In the genomic region with DNA sequence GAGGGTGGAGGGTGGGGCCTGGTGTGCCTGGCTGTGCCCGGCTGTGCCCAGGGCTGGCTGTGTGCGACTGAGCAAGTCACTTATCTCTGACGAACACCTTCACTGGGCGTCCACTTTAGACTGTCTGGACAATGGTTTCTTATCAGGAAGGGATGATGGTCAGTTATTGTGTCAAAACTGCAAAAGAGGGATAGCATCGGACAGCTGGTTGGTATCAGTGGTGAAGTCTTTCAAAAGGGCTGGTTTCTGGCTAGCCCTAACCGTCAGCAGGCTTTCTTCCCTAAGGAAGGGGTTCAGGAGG, we compare ENCODE assay signal across 22 cellular contexts. TPM values are rescaled to one million over a fixed set of nuclear protein-coding genes. Genes with fewer than 3 reads are reported as not detected.
DNase-seq lines count a peak whose midpoint lies in the region; ATAC-seq, FAIRE-seq and TF ChIP-seq lines count a peak whose summit lies in the region.
"Had no signal": no experiment of that assay in that cellular context is flagged by ENCODE, and none has a peak within 500 bp of the region (broad histone marks: within the 10 kb centered on the region; RNA-seq: fewer than 3 reads in every experiment).

No MANE protein-coding gene starts in this region.

- no peak overlapping the region for H2AFZ ChIP-seq in OCI-LY7 (ENCODE audit: low read length)
- no peak overlapping the region for H2AFZ ChIP-seq in H1 (ENCODE audit: low read length)
- H2AFZ ChIP-seq: hepatocyte had no signal

- H2BK5ac ChIP-seq in H1 (ENCODE audit: low read depth, low read length): 0 out of 2 replicates have a peak overlapping the region, but pooled peaks have one; percentile 35

- no peak overlapping the region; the same call in 1 of the 2 replicates for H2BK20ac ChIP-seq in H1 (ENCODE audit: low read length)

- TF ChIP-seq POLR2A in H1 (IDR thresholded peaks at IDR 0.05; ENCODE audit: control extremely low read depth in 1 of 2, low read depth in 2 of 2, low read length in 2 of 2): no peak

- intact Hi-C loops in Caco-2 (cut with micrococcal nuclease; ENCODE audit: unreplicated experiment) (no loop called here), OCI-LY7 (cut with micrococcal nuclease; ENCODE audit: unreplicated experiment) (no loop called here), lower lobe of right lung (cut with DNase I) (no loop called here)

- no peak overlapping the region for H3K4ac ChIP-seq in H1 (replicated peaks; ENCODE audit: insufficient read length, low read depth, low read length)

- H3K4me1 Mint-ChIP-seq in Caco-2 (ENCODE audit: low read depth, unreplicated experiment) (peaks cover 40% of the 10 kb centered on the region), neural crest cell (peaks cover 28% of the 10 kb centered on the region)
- peaks cover 38% of the 10 kb centered on the region for H3K4me1 Mint-ChIP-seq in activated T-cell treated with anti-CD3 and anti-CD28 coated beads, Interleukin-2, amount 50 U/mL, for 72 hours (ENCODE audit: low read depth)

- no peak overlapping the region for H4K8ac ChIP-seq in H1 (ENCODE audit: extremely low read depth, insufficient read depth, low read length)

- H3K4me3 ChIP-seq in Caco-2 (ENCODE audit: low read depth, low read length) (no peak overlapping the region), OCI-LY7 (ENCODE audit: low read depth, low read length, poor library complexity, severe bottlenecking) (peak overlapping the region; percentile 30), H1 (ENCODE audit: extremely low read depth in 1 of 4, insufficient read depth in 2 of 4, low read depth in 3 of 4, low read length in 4 of 4) (no peak overlapping the region), lower lobe of right lung (no peak overlapping the region)
- H3K4me3 ChIP-seq: hepatocyte, testis had no signal

- H3K9me3 Mint-ChIP-seq in Caco-2 (ENCODE audit: unreplicated experiment): no peaks in the 10 kb centered on the region
- no peaks in the 10 kb centered on the region for H3K9me3 Mint-ChIP-seq in neural crest cell
- H3K9me3 Mint-ChIP-seq in activated T-cell treated with anti-CD3 and anti-CD28 coated beads, Interleukin-2, amount 50 U/mL, for 72 hours: no peaks in the 10 kb centered on the region
- H3K9me3 Mint-ChIP-seq: T-helper 2 cell treated with Interferon-gamma antibody and Interleukin-4, amounts not matched to agents 5 μg/mL and 100 μg/mL, for 36 hours had no signal

- H3K9ac ChIP-seq in H1 (replicated peaks in 1 of 4; ENCODE audit: extremely low read depth in 1 of 4, low read depth in 3 of 4, low read length in 3 of 4): no peak overlapping the region

- H2BK12ac ChIP-seq in H1 (ENCODE audit: low read depth, low read length): peak overlapping the region; percentile 60; the same call in 1 of the 2 replicates

- H3K23ac ChIP-seq in H1 (ENCODE audit: insufficient read length): no peak overlapping the region

- H3K9me3 ChIP-seq in Caco-2: no peaks in the 10 kb centered on the region
- no peaks in the 10 kb centered on the region for H3K9me3 ChIP-seq in OCI-LY7 (ENCODE audit: low read length)
- no peaks in the 10 kb centered on the region for H3K9me3 ChIP-seq in H1 (ENCODE audit: insufficient read depth in 2 of 2, low read depth in 1 of 2, low read length in 1 of 2)
- H3K9me3 ChIP-seq in lower lobe of right lung: no peaks in the 10 kb centered on the region
- H3K9me3 ChIP-seq: testis had no signal

- ATAC-seq in activated T-cell treated with anti-CD3 and anti-CD28 coated beads, Interleukin-2, amount 50 U/mL, for 72 hours (replicated peaks in 1 of 2): no peak
- ATAC-seq in lower lobe of right lung: no peak

- H3K14ac ChIP-seq in H1 (ENCODE audit: insufficient read length): no peak overlapping the region

- peaks cover 5% of the 10 kb centered on the region; the same call in 1 of the 2 replicates for H3K23me2 ChIP-seq in H1 (ENCODE audit: low read depth, low read length)

- DNase-seq in Caco-2 (no peak), OCI-LY7 (ENCODE audit: low spot score) (no peak), H1 (ENCODE audit: low read depth in 1 of 2, low spot score in 2 of 2) (no peak), neural crest cell (ENCODE audit: low read depth, low spot score) (no peak), KG1 (lab: John Stamatoyannopoulos, UW) (no peak), lower lobe of right lung (no peak), medulla oblongata (ENCODE audit: extremely low spot score) (no peak)
- no peak for DNase-seq in activated T-cell treated with anti-CD3 and anti-CD28 coated beads, Interleukin-2, amount 50 U/mL, for 72 hours
- DNase-seq: activated CD4-positive, CD25-positive, alpha-beta regulatory T cell treated with anti-CD3 and anti-CD28 coated beads, Interleukin-2, amount 50 U/mL, for 72 hours; cortex of kidney; NCI-H1417 treated with DMSO at 0.1 percent for 48 hours; NCI-H2171; NCI-H526 treated with DMSO at 0.1 percent for 48 hours; SHP77 treated with DMSO at 0.1 percent for 48 hours; testis had no signal

- H3K4me3 Mint-ChIP-seq in Caco-2 (ENCODE audit: unreplicated experiment) (no peak overlapping the region), neural crest cell (peak overlapping the region; percentile 53)
- no peak overlapping the region for H3K4me3 Mint-ChIP-seq in activated T-cell treated with anti-CD3 and anti-CD28 coated beads, Interleukin-2, amount 50 U/mL, for 72 hours
- H3K4me3 Mint-ChIP-seq: activated naive CD8-positive, alpha-beta T cell; T-helper 2 cell treated with Interferon-gamma antibody and Interleukin-4, amounts not matched to agents 5 μg/mL and 100 μg/mL, for 36 hours had no signal

- no peak overlapping the region; the same call in 1 of the 2 replicates for H3K18ac ChIP-seq in H1 (ENCODE audit: extremely low read depth, low read length)

- no peak overlapping the region for H4K5ac ChIP-seq in H1 (ENCODE audit: insufficient read length, low read depth, low read length)

- H3K27me3 ChIP-seq in Caco-2 (replicated peaks; ENCODE audit: control insufficient read depth, insufficient read depth, low read length) (no peaks in the 10 kb centered on the region), H1 (replicated peaks in 1 of 4; ENCODE audit: control insufficient read depth in 3 of 4, extremely low read depth in 1 of 4, insufficient read depth in 3 of 4, low read length in 3 of 4) (peaks cover 4 to 14% (median 11%) of the 10 kb centered on the region in 4 experiments; a peak in 5 of 7 replicates), lower lobe of right lung (ENCODE audit: low read depth) (peaks cover 15% of the 10 kb centered on the region)
- H3K27me3 ChIP-seq: hepatocyte, testis had no signal

- H2AK5ac ChIP-seq in H1 (ENCODE audit: low read depth, low read length): peak overlapping the region; percentile 53; the same call in 1 of the 2 replicates

- H3K4me1 ChIP-seq in Caco-2 (peaks cover 26% of the 10 kb centered on the region), OCI-LY7 (ENCODE audit: insufficient read depth, low read length, poor library complexity, severe bottlenecking) (peaks cover 70% of the 10 kb centered on the region), H1 (replicated peaks in 1 of 4; ENCODE audit: control insufficient read depth in 3 of 4, insufficient read depth in 4 of 4, low read length in 3 of 4) (peaks cover 0 to 30% (median 21%) of the 10 kb centered on the region in 4 experiments; a peak in 6 of 7 replicates), lower lobe of right lung (peaks cover 4% of the 10 kb centered on the region)

- TF ChIP-seq CTCF in Caco-2 (IDR thresholded peaks at IDR 0.05; ENCODE audit: insufficient read depth in 1 of 2, low read depth in 1 of 2, low read length in 1 of 2, severe bottlenecking in 1 of 2, unreplicated experiment in 1 of 2) (no peak), OCI-LY7 (conservative IDR thresholded peaks at IDR 0.05; ENCODE audit: low read length) (no peak), H1 (IDR thresholded peaks at IDR 0.05; ENCODE audit: control extremely low read depth in 1 of 3, insufficient read depth in 1 of 3, low read depth in 1 of 3, low read length in 3 of 3) (no peak), neural crest cell (conservative IDR thresholded peaks at IDR 0.05) (no peak), lower lobe of right lung (IDR thresholded peaks at IDR 0.05) (no peak)

- POLR2A ChIA-PET in Caco-2 (lab: Charles Lee): no interaction called here
- POLR2A ChIA-PET in OCI-LY7 (lab: Charles Lee): interaction anchor here (0.6 kb wide), 2 partner anchors 103 to 386 kb away, joined by 3 to 5 read pairs; partner anchors contain the start of gene SYNGR1
- POLR2A ChIA-PET in H1 (lab: Charles Lee; ENCODE audit: partially characterized antibody): interaction anchor here (0.6 to 2.7 kb wide), 6 partner anchors 9 to 269 kb away, joined by 3 to 9 read pairs (median 3); no protein-coding TSS in a partner anchor

- H3K4me2 ChIP-seq in OCI-LY7 (ENCODE audit: low read length): peak overlapping the region; percentile 70
- H3K4me2 ChIP-seq in H1 (ENCODE audit: insufficient read depth in 1 of 2, low read depth in 2 of 2, low read length in 2 of 2): no peak overlapping the region
- H3K4me2 ChIP-seq: hepatocyte had no signal

- no peaks in the 10 kb centered on the region for H3K36me3 Mint-ChIP-seq in Caco-2 (ENCODE audit: insufficient read depth, unreplicated experiment)
- no peaks in the 10 kb centered on the region for H3K36me3 Mint-ChIP-seq in neural crest cell (ENCODE audit: low read depth)
- peaks cover 3 to 5% of the 10 kb centered on the region in 2 donors for H3K36me3 Mint-ChIP-seq in activated T-cell treated with anti-CD3 and anti-CD28 coated beads, Interleukin-2, amount 50 U/mL, for 72 hours (ENCODE audit: insufficient read depth in 2 of 2)

- CTCF ChIA-PET in Caco-2 (lab: Charles Lee) (interaction anchor here (0.9 to 1.1 kb wide), 2 partner anchors 20 to 50 kb away, joined by 3 read pairs; partner anchors contain the start of gene MIEF1), OCI-LY7 (lab: Charles Lee; ENCODE audit: unreplicated experiment) (interaction anchor here (1.2 kb wide), 1 partner anchor 9 kb away, joined by 4 read pairs; no protein-coding TSS in a partner anchor), H1 (lab: Charles Lee; ENCODE audit: partially characterized antibody) (interaction anchor here (0.9 to 4.2 kb wide), 10 partner anchors 9 to 61 kb away, joined by 3 to 19 read pairs (median 4); partner anchors contain the start of gene TAB1)

- H2BK15ac ChIP-seq in H1 (ENCODE audit: low read length): peak overlapping the region; percentile 72; the same call in 1 of the 2 replicates

- H3K27ac ChIP-seq in OCI-LY7 (ENCODE audit: low read depth, low read length, poor library complexity, severe bottlenecking) (peak overlapping the region; percentile 62), H1 (ENCODE audit: low read depth, low read length) (no peak overlapping the region), lower lobe of right lung (no peak overlapping the region)
- H3K27ac ChIP-seq: hepatocyte, testis had no signal

- peak overlapping the region; percentile 24 for H3K27ac Mint-ChIP-seq in Caco-2 (ENCODE audit: unreplicated experiment)
- H3K27ac Mint-ChIP-seq in neural crest cell (ENCODE audit: unreplicated experiment): no peak overlapping the region
- H3K27ac Mint-ChIP-seq in activated T-cell treated with anti-CD3 and anti-CD28 coated beads, Interleukin-2, amount 50 U/mL, for 72 hours: no peak overlapping the region
- H3K27ac Mint-ChIP-seq: activated naive CD8-positive, alpha-beta T cell; T-helper 2 cell treated with Interferon-gamma antibody and Interleukin-4, amounts not matched to agents 5 μg/mL and 100 μg/mL, for 36 hours had no signal

- WGBS in H1 (ENCODE audit: extremely low coverage in 1 of 2, insufficient coverage in 1 of 2, insufficient read length in 1 of 2, insufficient replicate concordance in 2 of 2, low coverage in 1 of 2, low lambda C conversion rate in 2 of 2, missing lambda C conversion rate in 1 of 2), 2 experiments: 90% methylated on average over 6 of the region's 6 CpGs; no CpG with 5 or more reads in 1 of the 2 experiments

- H3K36me3 ChIP-seq in Caco-2 (ENCODE audit: control insufficient read depth, insufficient read depth, low read length) (no peaks in the 10 kb centered on the region), OCI-LY7 (ENCODE audit: insufficient read depth, low read length) (peaks cover 47% of the 10 kb centered on the region), H1 (ENCODE audit: control insufficient read depth in 2 of 4, insufficient read depth in 4 of 4, low read length in 3 of 4) (no peaks in the 10 kb centered on the region), lower lobe of right lung (no peaks in the 10 kb centered on the region)

- peak overlapping the region; percentile 12 for H3K56ac ChIP-seq in H1 (replicated peaks; ENCODE audit: insufficient read length, low read depth, low read length)

- H3K79me2 ChIP-seq in OCI-LY7 (ENCODE audit: insufficient read depth, low read depth, low read length): peaks cover 62% of the 10 kb centered on the region
- no peaks in the 10 kb centered on the region for H3K79me2 ChIP-seq in H1 (ENCODE audit: control insufficient read depth in 1 of 2, insufficient read depth in 2 of 2, low read length in 2 of 2)

- H4K91ac ChIP-seq in H1 (replicated peaks; ENCODE audit: insufficient read length, low read length): no peak overlapping the region

- no peak overlapping the region for H2BK120ac ChIP-seq in H1 (replicated peaks; ENCODE audit: low read depth, low read length)

- TF ChIP-seq RAD21 in H1 (IDR thresholded peaks at IDR 0.05 in 1 of 2, conservative IDR thresholded peaks at IDR 0.05 in 1 of 2; ENCODE audit: low read depth in 2 of 2, low read length in 2 of 2): no peak

- TF ChIP-seq EP300 in H1 (IDR thresholded peaks at IDR 0.05; ENCODE audit: borderline replicate concordance in 1 of 2, low read depth in 2 of 2, low read length in 2 of 2): no peak

- FAIRE-seq in H1 (lab: Jason Lieb, UNC): no peak
- FAIRE-seq: endothelial cell of umbilical vein, islet of Langerhans had no signal

- no peaks in the 10 kb centered on the region; the same call in 1 of the 2 replicates for H3K79me1 ChIP-seq in H1 (ENCODE audit: low read depth, low read length)

- BruUV-seq in Caco-2 (replicated peaks; lab: Mats Ljungman, UMichigan) (no TSS peak), OCI-LY7 (replicated peaks; lab: Mats Ljungman, UMichigan) (no TSS peak)

- H3K9me2 ChIP-seq in OCI-LY7 (ENCODE audit: insufficient read depth, low read length): no peaks in the 10 kb centered on the region

- H3K27me3 Mint-ChIP-seq in Caco-2 (ENCODE audit: insufficient read depth, unreplicated experiment): no peaks in the 10 kb centered on the region
- H3K27me3 Mint-ChIP-seq in neural crest cell (ENCODE audit: low read depth): peaks cover 12% of the 10 kb centered on the region
- H3K27me3 Mint-ChIP-seq in activated T-cell treated with anti-CD3 and anti-CD28 coated beads, Interleukin-2, amount 50 U/mL, for 72 hours (ENCODE audit: low read depth): peaks cover 21% of the 10 kb centered on the region
- H3K27me3 Mint-ChIP-seq: activated naive CD8-positive, alpha-beta T cell had no signal

- H4K20me1 ChIP-seq in OCI-LY7 (ENCODE audit: insufficient read depth, low read length) (no peaks in the 10 kb centered on the region), H1 (replicated peaks in 1 of 2; ENCODE audit: control insufficient read depth in 1 of 2, insufficient read depth in 2 of 2, low read length in 2 of 2) (no peaks in the 10 kb centered on the region)

RNA-seq across cellular contexts. Expression of gene MGAT3, which starts 4.1 kb away (rescaled TPM):
- total RNA-seq in Caco-2 (2022) (15.5 and 16.6 TPM in 2 replicates), OCI-LY7 (2022) (34.1 and 44.3 TPM in 2 replicates), neural crest cell (20.3 and 23.5 TPM in 2 replicates), lower lobe of right lung (41.5 TPM)
- total RNA-seq in OCI-LY7 (2014; rRNA removed; shearing (Covaris generic)): 15.4 and 16.3 TPM in 2 replicates
- total RNA-seq in H1 (2021; fragmentation: NEBNext Ultra II Directional; extraction: Animal tissue kit (Norgen Biotek cat#: 25700)): 8.5 and 9.2 TPM in 2 replicates
- polyA plus RNA-seq in H1 (2011; rRNA removed): 4.3 and 6.3 TPM in 2 replicates
- 4.7 TPM for polyA plus RNA-seq in H1 (2011; cell fraction: cytosol; rRNA removed)
- polyA plus RNA-seq in H1 (2011; cell fraction: nucleus; rRNA removed): 6.4 TPM
- polyA plus RNA-seq in H1 (2012, experiment 1 of 2): 6.4 to 8.6 TPM (median 7.1 TPM) in 4 replicates
- polyA plus RNA-seq in H1 (2012, experiment 2 of 2): 5.9 TPM
- 5.5 TPM for polyA plus RNA-seq in H1 (2013, experiment 1 of 2)
- 5.2 TPM for polyA plus RNA-seq in H1 (2013, experiment 2 of 2)
- 5.9 and 6.3 TPM in 2 replicates for polyA minus RNA-seq in H1 (2011; rRNA and poly(A)+ RNA removed)
- 7.0 TPM for polyA minus RNA-seq in H1 (2011; cell fraction: cytosol; rRNA and poly(A)+ RNA removed)
- 4.2 TPM for polyA minus RNA-seq in H1 (2011; cell fraction: nucleus; rRNA and poly(A)+ RNA removed)
- total RNA-seq in activated T-cell treated with anti-CD3 and anti-CD28 coated beads, Interleukin-2, amount 50 U/mL, for 72 hours: 1 to 10 TPM; 1.2 to 2.6 TPM
- total RNA-seq: endothelial cell of umbilical vein, LHCN-M2, lung microvascular endothelial cell had no signal
- polyA plus RNA-seq: endothelial cell of umbilical vein had no signal

RNA-seq across cellular contexts. Expression of gene MIEF1, which starts 49.4 kb away (rescaled TPM):
- total RNA-seq in Caco-2 (2022) (47.4 and 49.4 TPM in 2 replicates), OCI-LY7 (2022) (51.9 and 55.0 TPM in 2 replicates), neural crest cell (43.3 and 45.0 TPM in 2 replicates), lower lobe of right lung (27.7 TPM)
- total RNA-seq in OCI-LY7 (2014; rRNA removed; shearing (Covaris generic)): 32.5 and 34.1 TPM in 2 replicates
- 31.4 and 32.7 TPM in 2 replicates for total RNA-seq in H1 (2021; fragmentation: NEBNext Ultra II Directional; extraction: Animal tissue kit (Norgen Biotek cat#: 25700))
- polyA plus RNA-seq in H1 (2011; rRNA removed): 16.8 and 21.0 TPM in 2 replicates
- 16.4 TPM for polyA plus RNA-seq in H1 (2011; cell fraction: cytosol; rRNA removed)
- polyA plus RNA-seq in H1 (2011; cell fraction: nucleus; rRNA removed): 18.5 TPM
- polyA plus RNA-seq in H1 (2012, experiment 1 of 2): 22.0 to 25.2 TPM (median 22.9 TPM) in 4 replicates
- 14.3 TPM for polyA plus RNA-seq in H1 (2012, experiment 2 of 2)
- polyA plus RNA-seq in H1 (2013, experiment 1 of 2): 18.5 TPM
- polyA plus RNA-seq in H1 (2013, experiment 2 of 2): 18.4 TPM
- 36.0 and 36.1 TPM in 2 replicates for polyA minus RNA-seq in H1 (2011; rRNA and poly(A)+ RNA removed)
- 17.9 TPM for polyA minus RNA-seq in H1 (2011; cell fraction: cytosol; rRNA and poly(A)+ RNA removed)
- polyA minus RNA-seq in H1 (2011; cell fraction: nucleus; rRNA and poly(A)+ RNA removed): 17.9 TPM
- 10 to 100 TPM; 49.5 to 58.3 TPM for total RNA-seq in activated T-cell treated with anti-CD3 and anti-CD28 coated beads, Interleukin-2, amount 50 U/mL, for 72 hours

RNA-seq across cellular contexts. Expression of gene TAB1, which starts 53.1 kb away (rescaled TPM):
- total RNA-seq in Caco-2 (2022) (25.7 and 26.1 TPM in 2 replicates), OCI-LY7 (2022) (36.5 and 38.2 TPM in 2 replicates), neural crest cell (33.8 and 38.3 TPM in 2 replicates), lower lobe of right lung (27.2 TPM)
- 17.7 and 18.1 TPM in 2 replicates for total RNA-seq in OCI-LY7 (2014; rRNA removed; shearing (Covaris generic))
- total RNA-seq in H1 (2021; fragmentation: NEBNext Ultra II Directional; extraction: Animal tissue kit (Norgen Biotek cat#: 25700)): 23.1 and 26.1 TPM in 2 replicates
- 38.0 and 77.1 TPM in 2 replicates for polyA plus RNA-seq in H1 (2011; rRNA removed)
- 41.7 TPM for polyA plus RNA-seq in H1 (2011; cell fraction: cytosol; rRNA removed)
- 53.9 TPM for polyA plus RNA-seq in H1 (2011; cell fraction: nucleus; rRNA removed)
- 17.0 to 29.1 TPM (median 26.8 TPM) in 4 replicates for polyA plus RNA-seq in H1 (2012, experiment 1 of 2)
- polyA plus RNA-seq in H1 (2012, experiment 2 of 2): 22.4 TPM
- polyA plus RNA-seq in H1 (2013, experiment 1 of 2): 16.1 TPM
- polyA plus RNA-seq in H1 (2013, experiment 2 of 2): 15.7 TPM
- polyA minus RNA-seq in H1 (2011; rRNA and poly(A)+ RNA removed): 22.1 and 25.9 TPM in 2 replicates
- polyA minus RNA-seq in H1 (2011; cell fraction: cytosol; rRNA and poly(A)+ RNA removed): 29.2 TPM
- 18.2 TPM for polyA minus RNA-seq in H1 (2011; cell fraction: nucleus; rRNA and poly(A)+ RNA removed)
- 10 to 100 TPM; 29.4 to 30.9 TPM for total RNA-seq in activated T-cell treated with anti-CD3 and anti-CD28 coated beads, Interleukin-2, amount 50 U/mL, for 72 hours
